Comparison of ENCODE assay signal across 1 cellular context in the genomic region with DNA sequence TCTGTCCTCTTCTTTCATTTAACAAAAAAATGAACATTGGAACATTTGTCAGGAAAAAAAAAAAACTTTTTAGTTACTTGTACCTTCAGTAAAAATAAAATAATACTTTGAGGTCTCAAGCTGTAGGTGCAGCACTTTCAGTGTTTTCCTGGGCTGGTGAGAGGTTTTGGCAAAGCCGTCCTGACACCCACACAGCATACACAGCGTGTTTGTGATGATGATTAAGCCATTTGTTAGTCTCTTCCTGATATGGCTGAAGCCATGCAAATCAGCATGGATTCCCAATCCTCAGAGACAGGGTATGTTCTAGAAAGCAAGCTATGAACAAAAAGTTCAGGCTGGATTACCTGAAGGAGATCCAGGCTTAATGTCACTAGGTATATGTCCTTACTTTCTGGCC.
TF ChIP-seq lines count a peak whose summit lies in the region.

No MANE protein-coding gene starts in this region.

TF ChIP-seq in H1, 55 proteins besides CTCF, POLR2A, EP300 and RAD21 (continued from another document):
- TF ChIP-seq CHD1 (IDR thresholded peaks at IDR 0.05; ENCODE audit: low read depth, low read length): no peak
